ENCODE assay signal across 20 cellular contexts in genomic region chr9:82153032-82153431, GRCh38.
A peak's percentile ranks its signal among the peaks of the same experiment; 100 is the strongest.
DNase-seq lines count a peak whose midpoint lies in the region; ATAC-seq and TF ChIP-seq lines count a peak whose summit lies in the region.
"Had no signal": no experiment of that assay in that cellular context is flagged by ENCODE, and none has a peak within 500 bp of the region (broad histone marks: within the 10 kb centered on the region; RNA-seq: fewer than 3 reads in every experiment).

No MANE protein-coding gene starts in this region.

- no peaks in the 10 kb centered on the region for H3K36me3 Mint-ChIP-seq in CD14-positive monocyte

- intact Hi-C loops in CD14-positive monocyte (cut with micrococcal nuclease) = no loop called here

- peaks cover 0 to 1% (median 1%) of the 10 kb centered on the region in 3 donors for H3K27me3 Mint-ChIP-seq in CD14-positive monocyte (ENCODE audit: low read depth in 3 of 3)
- H3K27me3 Mint-ChIP-seq: B cell; CD4-positive, alpha-beta T cell had no signal

- no peak overlapping the region for H3K4me3 Mint-ChIP-seq in CD14-positive monocyte
- H3K4me3 Mint-ChIP-seq: B cell; CD4-positive, alpha-beta T cell; GM23338 had no signal

- no peaks in the 10 kb centered on the region for H3K4me1 Mint-ChIP-seq in CD14-positive monocyte
- H3K4me1 Mint-ChIP-seq: GM23338 had no signal

- TF ChIP-seq CTCF in CD14-positive monocyte (IDR thresholded peaks at IDR 0.05) = no peak

- H3K27ac Mint-ChIP-seq in CD14-positive monocyte = no peak overlapping the region
- H3K27ac Mint-ChIP-seq: B cell; CD4-positive, alpha-beta T cell; GM23338 had no signal

- ATAC-seq in GM18907 (IDR thresholded peaks at IDR 0.05; ENCODE audit: unreplicated experiment) = peak; percentile 60
- ATAC-seq in HG02759 (IDR thresholded peaks at IDR 0.05; ENCODE audit: unreplicated experiment) = peak; percentile 53
- ATAC-seq in HG03571 (IDR thresholded peaks at IDR 0.05; ENCODE audit: unreplicated experiment) = peak; percentile 61
- no peak for ATAC-seq in GM18873 (IDR thresholded peaks at IDR 0.05; ENCODE audit: low FRiP score, unreplicated experiment)
- no peak for ATAC-seq in HG03460 (IDR thresholded peaks at IDR 0.05; ENCODE audit: unreplicated experiment)
- ATAC-seq in HG03135 (IDR thresholded peaks at IDR 0.05; ENCODE audit: unreplicated experiment) = no peak
- ATAC-seq: GM23338 had no signal

- H3K9me3 Mint-ChIP-seq in CD14-positive monocyte = peaks cover 0 to 4% (median 0%) of the 10 kb centered on the region in 7 donors
- H3K9me3 Mint-ChIP-seq: CD4-positive, alpha-beta T cell; GM23338 had no signal

- no peak for DNase-seq in CD14-positive monocyte (ENCODE audit: low spot score)
- DNase-seq: CD4-positive, alpha-beta T cell; DMS79; Karpas-422; NCI-H1105; NCI-H187 treated with DMSO at 0.1 percent for 48 hours; NCI-H2171; NCI-H446 treated with DMSO at 0.1 percent for 48 hours; NCI-H748 treated with DMSO at 0.1 percent for 48 hours; Right ventricle myocardium superior; T-helper 1 cell; T1000 had no signal

Comparison
In these comparisons a context has a peak if more than half of its experiments do, and no peak if none do; other contexts are left out.
1. ATAC-seq: peak in GM18907 (single experiment), HG02759 (single experiment) and HG03571 (single experiment); none in GM18873 (single experiment), HG03460 (single experiment) and HG03135 (single experiment).